Comparison of ENCODE assay signal across 15 cellular contexts in the genomic region with DNA sequence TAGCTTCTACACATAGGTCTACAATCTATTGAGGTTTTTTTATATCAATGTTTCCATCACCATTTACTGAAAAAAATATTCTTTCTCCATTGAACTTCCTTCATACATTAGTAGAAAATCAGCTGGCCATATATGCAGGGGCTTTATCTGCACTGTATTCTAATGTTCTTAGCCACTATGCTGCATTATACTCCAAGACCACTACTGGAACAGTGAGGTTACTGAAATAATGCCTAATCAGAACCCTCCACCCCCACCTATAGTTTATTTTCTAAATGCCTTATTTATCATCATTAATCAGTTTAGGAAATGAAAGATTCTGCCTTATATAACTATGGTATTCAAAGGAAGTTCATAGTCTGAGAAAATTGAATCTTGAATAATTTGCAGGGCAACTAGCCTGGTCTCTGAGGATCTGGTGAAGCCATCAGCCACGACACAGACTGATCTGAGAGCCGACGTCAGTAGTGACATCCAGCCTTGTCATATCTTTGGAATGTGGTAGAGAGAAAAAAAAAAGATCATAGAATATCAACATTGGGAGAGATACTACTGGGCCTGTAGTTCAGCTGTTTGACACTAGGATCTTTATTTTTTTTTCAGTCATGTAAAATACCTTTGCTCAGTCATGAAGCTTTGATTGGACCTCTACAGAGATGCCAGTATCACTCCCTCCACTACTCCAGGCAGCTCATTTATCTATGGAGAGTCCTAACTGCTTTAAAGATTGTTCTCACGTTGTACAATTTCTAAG.
A peak's percentile ranks its signal among the peaks of the same experiment; 100 is the strongest.
DNase-seq lines count a peak whose midpoint lies in the region; ATAC-seq and TF ChIP-seq lines count a peak whose summit lies in the region.
"Had no signal": no experiment of that assay in that cellular context is flagged by ENCODE, and none has a peak within 500 bp of the region (broad histone marks: within the 10 kb centered on the region; RNA-seq: fewer than 3 reads in every experiment).

No MANE protein-coding gene starts in this region.

- DNase-seq in ELR (ENCODE audit: low read depth) = peak; percentile 93
- DNase-seq in PC-3 = peak; percentile 77
- DNase-seq in choroid plexus epithelial cell (ENCODE audit: low read depth) = peak; percentile 83
- DNase-seq in stimulated activated CD4-positive, alpha-beta T cell treated with anti-CD3 and anti-CD28 coated beads, Interleukin-4, amount 100 ng/mL, for 1 hour = no peak
- DNase-seq in stomach = no peak
- DNase-seq in dorsolateral prefrontal cortex = no peak
- DNase-seq: activated CD8-positive, alpha-beta memory T cell treated with anti-CD3 and anti-CD28 coated beads, Interleukin-2, amount 50 U/mL, for 4 hours; DMS153; glutamatergic neuron; NCI-H526 treated with DMSO at 0.1 percent for 48 hours; T-helper 17 cell had no signal

- peak overlapping the region; percentile 14; the same call in 1 of the 2 replicates for H3K4me2 ChIP-seq in PC-3 (ENCODE audit: low read length)

- H3K27ac ChIP-seq in PC-3 (ENCODE audit: low read length) (no peak overlapping the region), stomach (no peak overlapping the region), dorsolateral prefrontal cortex (no peak overlapping the region)
- H3K27ac ChIP-seq: skin epidermis had no signal

- no peak overlapping the region for H3K4me3 Mint-ChIP-seq in nephron
- H3K4me3 Mint-ChIP-seq: brain, T-helper 17 cell had no signal

- peaks cover 10% of the 10 kb centered on the region for H3K36me3 Mint-ChIP-seq in nephron (ENCODE audit: low read depth)
- H3K36me3 Mint-ChIP-seq: brain had no signal

- WGBS in stomach, 5 donors = 65 to 84% (median 75%) methylated on average over 4 of the region's 4 CpGs

- H4K20me1 ChIP-seq in PC-3 (ENCODE audit: low read length) = no peaks in the 10 kb centered on the region

- no TSS peak for BruUV-seq in PC-3 (replicated peaks; lab: Mats Ljungman, UMichigan)

- no peak for TF ChIP-seq EP300 in stomach (IDR thresholded peaks at IDR 0.05)

- H3K27ac Mint-ChIP-seq in nephron = peak overlapping the region; percentile 85 to 93 (median 91)
- H3K27ac Mint-ChIP-seq: T-helper 17 cell had no signal

- H3K9me3 ChIP-seq in PC-3 (ENCODE audit: low read length) (no peaks in the 10 kb centered on the region), stomach (no peaks in the 10 kb centered on the region)

- TF ChIP-seq POLR2A in stomach (IDR thresholded peaks at IDR 0.05) = no peak

- no peaks in the 10 kb centered on the region for H3K79me2 ChIP-seq in PC-3 (ENCODE audit: low read length)

- CTCF ChIA-PET in PC-3 (lab: Charles Lee) = no interaction called here

- TF ChIP-seq CTCF in PC-3 (conservative IDR thresholded peaks at IDR 0.05; ENCODE audit: low read depth, low read length) (no peak), choroid plexus epithelial cell (conservative IDR thresholded peaks at IDR 0.05; ENCODE audit: low read depth, low read length) (peak; percentile 7), nephron (IDR thresholded peaks at IDR 0.05; ENCODE audit: unreplicated experiment in 3 of 3) (peak in 1 of 3 experiments; percentile 16), stomach (IDR thresholded peaks at IDR 0.05) (no peak), dorsolateral prefrontal cortex (IDR thresholded peaks at IDR 0.05 in 54 of 56, conservative IDR thresholded peaks at IDR 0.05 in 2 of 56; ENCODE audit: low read depth in 1 of 56, partially characterized antibody in 56 of 56) (no peak)

- peak overlapping the region; percentile 19 for H2AFZ ChIP-seq in PC-3 (ENCODE audit: low read length)

- H3K9me2 ChIP-seq in PC-3 (replicated peaks; ENCODE audit: low read length) = no peaks in the 10 kb centered on the region

- ATAC-seq in PC-3 (peak; percentile 94), GM18861 (IDR thresholded peaks at IDR 0.05; ENCODE audit: unreplicated experiment) (no peak)
- ATAC-seq: T-helper 17 cell had no signal

- intact Hi-C loops in PC-3 (cut with micrococcal nuclease) (no loop called here), stomach (cut with DNase I; ENCODE audit: low total_unique reads) (no loop called here), dorsolateral prefrontal cortex (cut with DNase I) (no loop called here)

- H3F3A ChIP-seq in PC-3 (ENCODE audit: low read length, unreplicated experiment) = no peaks in the 10 kb centered on the region

- H3K27me3 ChIP-seq in PC-3 (ENCODE audit: low read length) (no peaks in the 10 kb centered on the region), stomach (no peaks in the 10 kb centered on the region), dorsolateral prefrontal cortex (no peaks in the 10 kb centered on the region)

- H3K36me3 ChIP-seq in PC-3 (ENCODE audit: low read depth, low read length) (no peaks in the 10 kb centered on the region), stomach (no peaks in the 10 kb centered on the region)

- H3K9me3 Mint-ChIP-seq in nephron = no peaks in the 10 kb centered on the region

- peaks cover 85% of the 10 kb centered on the region for H3K4me1 Mint-ChIP-seq in nephron
- H3K4me1 Mint-ChIP-seq: T-helper 17 cell had no signal

- POLR2A ChIA-PET in PC-3 (lab: Charles Lee; ENCODE audit: unreplicated experiment) = interaction anchor here (0.5 to 0.6 kb wide), 2 partner anchors 10 to 389 kb away, joined by 10 to 13 read pairs; no protein-coding TSS in a partner anchor

- H3K4me1 ChIP-seq in PC-3 (ENCODE audit: insufficient read depth, low read length) = peaks cover 12% of the 10 kb centered on the region
- H3K4me1 ChIP-seq in stomach = peaks cover 0 to 2% (median under 1%) of the 10 kb centered on the region in 4 donors

- no peaks in the 10 kb centered on the region for H3K27me3 Mint-ChIP-seq in nephron (ENCODE audit: low read depth)
- H3K27me3 Mint-ChIP-seq: brain had no signal

- no peak overlapping the region for H3K9ac ChIP-seq in PC-3 (ENCODE audit: low read length)

- H3K4me3 ChIP-seq in PC-3 (ENCODE audit: low read length) (no peak overlapping the region), choroid plexus epithelial cell (ENCODE audit: low read depth, low read length) (no peak overlapping the region), stomach (no peak overlapping the region), dorsolateral prefrontal cortex (no peak overlapping the region)
- H3K4me3 ChIP-seq: skin epidermis had no signal

Comparison
In these comparisons a context has a peak if more than half of its experiments do, and no peak if none do; other contexts are left out.
1. DNase-seq: peak in ELR (single experiment), PC-3 (single experiment) and choroid plexus epithelial cell (single experiment); none in stimulated activated CD4-positive, alpha-beta T cell treated with anti-CD3 and anti-CD28 coated beads, Interleukin-4, amount 100 ng/mL, for 1 hour (single experiment), stomach (single experiment) and dorsolateral prefrontal cortex (0 of 10).